In genomic region chr19:45585158-45585577, GRCh38 we compare ENCODE assay signal across 1 cellular context.
TF ChIP-seq lines count a peak whose summit lies in the region.

No MANE protein-coding gene starts in this region.

TF ChIP-seq in K562, 482 proteins besides CTCF, POLR2A, EP300 and RAD21 (continues in another document):
- TF ChIP-seq FOXK1 (CRISPR knock-in tag; IDR thresholded peaks at IDR 0.05; ENCODE audit: borderline replicate concordance), result peak; percentile 80; the same call in 1 of the 2 replicates
- no peak for TF ChIP-seq TAF1 (IDR thresholded peaks at IDR 0.05; ENCODE audit: control insufficient read depth, extremely low read depth, insufficient read depth, low read length, severe bottlenecking)
- TF ChIP-seq HNRNPL (IDR thresholded peaks at IDR 0.05; ENCODE audit: low read depth, low read length), result no peak
- no peak for TF ChIP-seq RBM14 (IDR thresholded peaks at IDR 0.05; ENCODE audit: borderline replicate concordance, insufficient read depth, low read depth, low read length)
- no peak for TF ChIP-seq E4F1 (CRISPR knock-in tag; IDR thresholded peaks at IDR 0.05; ENCODE audit: borderline replicate concordance)
- peak; percentile 95 for TF ChIP-seq RBM25 (IDR thresholded peaks at IDR 0.05; ENCODE audit: low read depth, low read length, severe bottlenecking)
- no peak for TF ChIP-seq MBD2 (IDR thresholded peaks at IDR 0.05; ENCODE audit: borderline replicate concordance, low read depth)
- peak; percentile 63 for TF ChIP-seq BRD9 (IDR thresholded peaks at IDR 0.05; ENCODE audit: low read depth, partially characterized antibody)
- 0 out of 2 replicates have a peak, but pooled peaks have one; percentile 63 for TF ChIP-seq ZNF668 (CRISPR knock-in tag; IDR thresholded peaks at IDR 0.05)
- no peak for TF ChIP-seq NUFIP1 (IDR thresholded peaks at IDR 0.05; ENCODE audit: partially characterized antibody)
- TF ChIP-seq LARP7 (IDR thresholded peaks at IDR 0.05), result no peak
- no peak for TF ChIP-seq TFE3 (CRISPR knock-in tag; IDR thresholded peaks at IDR 0.05)
- TF ChIP-seq ATF1 (CRISPR knock-in tag; IDR thresholded peaks at IDR 0.05), result no peak
- no peak; the same call in none of the 2 replicates for TF ChIP-seq ATF1 (tag; IDR thresholded peaks at IDR 0.05)
- TF ChIP-seq RNF2 (IDR thresholded peaks at IDR 0.05), result no peak
- no peak for TF ChIP-seq HNRNPK (IDR thresholded peaks at IDR 0.05; ENCODE audit: low read depth, low read length, poor library complexity, severe bottlenecking)
- no peak for TF ChIP-seq TCF3 (CRISPR knock-in tag; IDR thresholded peaks at IDR 0.05)
- no peak for TF ChIP-seq CTBP1 (IDR thresholded peaks at IDR 0.05; ENCODE audit: borderline replicate concordance)
- no peak for TF ChIP-seq HES1 (IDR thresholded peaks at IDR 0.05; ENCODE audit: low read depth)
- no peak for TF ChIP-seq U2AF2 (optimal IDR thresholded peaks at IDR 0.05; ENCODE audit: low read depth, low read length)
- TF ChIP-seq FOXM1 (IDR thresholded peaks at IDR 0.05; ENCODE audit: low read depth), result 0 out of 2 replicates have a peak, but pooled peaks have one; percentile 23
- TF ChIP-seq FOXM1 (CRISPR knock-in tag; IDR thresholded peaks at IDR 0.05; ENCODE audit: low read depth), result no peak
- TF ChIP-seq NFYB (IDR thresholded peaks at IDR 0.05; ENCODE audit: extremely low read depth, insufficient read length), result no peak
- peak; percentile 66 for TF ChIP-seq DACH1 (IDR thresholded peaks at IDR 0.05; ENCODE audit: partially characterized antibody)
- no peak for TF ChIP-seq TCF7L2 (IDR thresholded peaks at IDR 0.05; ENCODE audit: low read depth, low read length)
- no peak for TF ChIP-seq TFAM (CRISPR knock-in tag; conservative IDR thresholded peaks at IDR 0.05)
- no peak for TF ChIP-seq NFXL1 (CRISPR knock-in tag; IDR thresholded peaks at IDR 0.05)
- TF ChIP-seq ZBTB1 (CRISPR knock-in tag; IDR thresholded peaks at IDR 0.05; ENCODE audit: borderline replicate concordance, low read depth), result no peak
- no peak for TF ChIP-seq RBM15 (IDR thresholded peaks at IDR 0.05; ENCODE audit: insufficient read depth, low read length)
- TF ChIP-seq ILK (tag; IDR thresholded peaks at IDR 0.05; ENCODE audit: borderline replicate concordance, low read depth), result no peak
- no peak for TF ChIP-seq ZEB2 (IDR thresholded peaks at IDR 0.05)
- peak; percentile 59; the same call in 1 of the 2 replicates for TF ChIP-seq ZBTB43 (CRISPR knock-in tag; IDR thresholded peaks at IDR 0.05)
- 0 out of 2 replicates have a peak, but pooled peaks have one; percentile 2 for TF ChIP-seq ZBTB12 (CRISPR knock-in tag; IDR thresholded peaks at IDR 0.05)
- no peak for TF ChIP-seq STAT6 (CRISPR knock-in tag; IDR thresholded peaks at IDR 0.05)
- no peak for TF ChIP-seq RNF219 (CRISPR knock-in tag; IDR thresholded peaks at IDR 0.05)
- TF ChIP-seq ETV1 (tag; conservative IDR thresholded peaks at IDR 0.05; ENCODE audit: low read depth), result peak; percentile 52
- no peak for TF ChIP-seq ARNT (IDR thresholded peaks at IDR 0.05)
- no peak for TF ChIP-seq NEUROD1 (IDR thresholded peaks at IDR 0.05; ENCODE audit: borderline replicate concordance, low read depth, low read length, partially characterized antibody)
- no peak for TF ChIP-seq POLR2G (IDR thresholded peaks at IDR 0.05; ENCODE audit: low read depth, low read length)
- TF ChIP-seq ZBTB9 (CRISPR knock-in tag; IDR thresholded peaks at IDR 0.05), result peak; percentile 44; the same call in 1 of the 2 replicates
- TF ChIP-seq CC2D1A (IDR thresholded peaks at IDR 0.05), result peak; percentile 28; the same call in 1 of the 2 replicates
- TF ChIP-seq HDAC2 (IDR thresholded peaks at IDR 0.05), result peak; percentile 94
- TF ChIP-seq SMARCA5 (IDR thresholded peaks at IDR 0.05), result peak; percentile 87
- no peak for TF ChIP-seq CXXC5 (CRISPR knock-in tag; IDR thresholded peaks at IDR 0.05)
- TF ChIP-seq PHF20 (IDR thresholded peaks at IDR 0.05; ENCODE audit: partially characterized antibody), result peak; percentile 46
- TF ChIP-seq RFX1 (IDR thresholded peaks at IDR 0.05), result no peak
- no peak for TF ChIP-seq TCF15 (CRISPR knock-in tag; IDR thresholded peaks at IDR 0.05)
- TF ChIP-seq ZNF507 (tag; conservative IDR thresholded peaks at IDR 0.05), result no peak
- no peak for TF ChIP-seq ZNF3 (CRISPR knock-in tag; IDR thresholded peaks at IDR 0.05)
- no peak for TF ChIP-seq FOXA1 (IDR thresholded peaks at IDR 0.05; ENCODE audit: borderline replicate concordance)
- TF ChIP-seq BMI1 (IDR thresholded peaks at IDR 0.05; ENCODE audit: low read length), result no peak
- TF ChIP-seq ZFP1 (CRISPR knock-in tag; IDR thresholded peaks at IDR 0.05), result no peak
- TF ChIP-seq LCOR (CRISPR knock-in tag; IDR thresholded peaks at IDR 0.05), result no peak
- TF ChIP-seq FOXJ3 (CRISPR knock-in tag; IDR thresholded peaks at IDR 0.05), result no peak
- TF ChIP-seq SIN3B (IDR thresholded peaks at IDR 0.05; ENCODE audit: low read depth), result no peak
- TF ChIP-seq ZBTB34 (CRISPR knock-in tag; IDR thresholded peaks at IDR 0.05), result no peak
- no peak for TF ChIP-seq TCFL5 (CRISPR knock-in tag; conservative IDR thresholded peaks at IDR 0.05)
- TF ChIP-seq SMAD3 (CRISPR knock-in tag; conservative IDR thresholded peaks at IDR 0.05), result 0 out of 2 replicates have a peak, but pooled peaks have one; percentile 6
- peak; percentile 67 for TF ChIP-seq NFIC (IDR thresholded peaks at IDR 0.05)
- TF ChIP-seq XRCC3 (IDR thresholded peaks at IDR 0.05), result no peak
- TF ChIP-seq CEBPB (tag; IDR thresholded peaks at IDR 0.05), result no peak
- TF ChIP-seq SUPT5H (IDR thresholded peaks at IDR 0.05), result no peak
- TF ChIP-seq SLC30A9 (CRISPR knock-in tag; IDR thresholded peaks at IDR 0.05), result no peak
- no peak for TF ChIP-seq ZNF140 (CRISPR knock-in tag; IDR thresholded peaks at IDR 0.05)
